ENCODE assay signal across 8 cellular contexts in the genomic region with DNA sequence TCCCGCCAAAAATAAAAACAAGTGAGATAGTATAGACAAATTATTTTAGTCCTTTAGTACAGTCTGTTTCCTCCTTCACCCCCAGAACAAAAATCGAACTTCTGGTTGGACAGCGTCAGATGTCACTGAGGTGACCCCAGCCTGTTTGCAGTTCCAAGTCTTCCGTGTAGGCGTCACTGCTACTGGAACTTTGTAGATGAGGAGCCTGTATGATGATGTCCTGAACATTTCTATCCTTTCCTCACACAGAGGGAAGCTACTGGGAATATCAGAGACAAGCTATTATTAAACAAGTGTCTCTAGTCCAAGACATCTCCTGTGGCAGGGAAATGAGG. TPM values are rescaled to one million over a fixed set of nuclear protein-coding genes. Genes with fewer than 3 reads are reported as not detected.
DNase-seq lines count a peak whose midpoint lies in the region; ATAC-seq and TF ChIP-seq lines count a peak whose summit lies in the region.

No MANE protein-coding gene starts in this region.

- H3K27ac Mint-ChIP-seq in activated CD8-positive, alpha-beta T cell treated with anti-CD3 and anti-CD28 coated beads for 36 hours = peak overlapping the region; percentile 89

- no peak overlapping the region for H3K9ac ChIP-seq in HUES48 (ENCODE audit: low read depth, low read length)
- peak overlapping the region; percentile 86 for H3K9ac ChIP-seq in skeletal muscle satellite cell (ENCODE audit: low read depth, low read length)

- DNase-seq in BE2C (peak; percentile 42), right atrium auricular region (ENCODE audit: low spot score) (no peak)
- no peak for DNase-seq in activated CD8-positive, alpha-beta T cell treated with anti-CD3 and anti-CD28 coated beads for 36 hours

- H3K27me3 ChIP-seq in BE2C (no peaks in the 10 kb centered on the region), HUES48 (ENCODE audit: control insufficient read depth, insufficient read depth, low read length) (no peaks in the 10 kb centered on the region), right atrium auricular region (no peaks in the 10 kb centered on the region), skeletal muscle satellite cell (ENCODE audit: control insufficient read depth, insufficient read depth, low read length) (no peaks in the 10 kb centered on the region)

- H3K27ac ChIP-seq in HUES48 (ENCODE audit: low read depth, low read length) (peak overlapping the region; percentile 95), right atrium auricular region (peak overlapping the region; percentile 98 to 99)

- peak overlapping the region; percentile 81 for H3K4me3 Mint-ChIP-seq in activated CD8-positive, alpha-beta T cell treated with anti-CD3 and anti-CD28 coated beads for 36 hours

- no peaks in the 10 kb centered on the region for H3K27me3 Mint-ChIP-seq in activated CD8-positive, alpha-beta T cell treated with anti-CD3 and anti-CD28 coated beads for 36 hours

- H3K9me3 ChIP-seq in BE2C (no peaks in the 10 kb centered on the region), HUES48 (ENCODE audit: control insufficient read depth, insufficient read depth, low read length) (no peaks in the 10 kb centered on the region), right atrium auricular region (no peaks in the 10 kb centered on the region), skeletal muscle satellite cell (replicated peaks; ENCODE audit: low read length) (no peaks in the 10 kb centered on the region)

- H3K4me2 ChIP-seq in skeletal muscle satellite cell (ENCODE audit: low read length) = peak overlapping the region; percentile 90

- no peaks in the 10 kb centered on the region for H3K9me3 Mint-ChIP-seq in activated CD8-positive, alpha-beta T cell treated with anti-CD3 and anti-CD28 coated beads for 36 hours

- peaks cover 62% of the 10 kb centered on the region for H3K4me1 Mint-ChIP-seq in activated CD8-positive, alpha-beta T cell treated with anti-CD3 and anti-CD28 coated beads for 36 hours (ENCODE audit: low read depth)

- H3K36me3 Mint-ChIP-seq in activated CD8-positive, alpha-beta T cell treated with anti-CD3 and anti-CD28 coated beads for 36 hours (ENCODE audit: low read depth) = peaks cover 15% of the 10 kb centered on the region

- peak overlapping the region; percentile 79 for H3K4me3 ChIP-seq in BE2C (ENCODE audit: low read depth, low read length)
- H3K4me3 ChIP-seq in HUES48 (ENCODE audit: low read depth, low read length) = peak overlapping the region; percentile 87; the same call in 1 of the 2 replicates
- H3K4me3 ChIP-seq in right atrium auricular region = peak overlapping the region; percentile 87 to 91
- H3K4me3 ChIP-seq in skeletal muscle satellite cell (ENCODE audit: low read length) = peak overlapping the region; percentile 84

- peaks cover 20% of the 10 kb centered on the region for H3K4me1 ChIP-seq in BE2C
- peaks cover 30% of the 10 kb centered on the region for H3K4me1 ChIP-seq in HUES48 (ENCODE audit: control insufficient read depth, insufficient read depth, low read length)
- peaks cover 0 to 51% of the 10 kb centered on the region in 2 donors for H3K4me1 ChIP-seq in right atrium auricular region
- peaks cover 37% of the 10 kb centered on the region for H3K4me1 ChIP-seq in skeletal muscle satellite cell (ENCODE audit: control insufficient read depth, insufficient read depth, low read length)

- H3K36me3 ChIP-seq in BE2C (no peaks in the 10 kb centered on the region), HUES48 (ENCODE audit: control insufficient read depth, insufficient read depth, low read length) (peaks cover 9% of the 10 kb centered on the region), right atrium auricular region (no peaks in the 10 kb centered on the region), skeletal muscle satellite cell (ENCODE audit: insufficient read depth, low read length) (peaks cover 2% of the 10 kb centered on the region)

- no peak for ATAC-seq in activated CD8-positive, alpha-beta T cell treated with anti-CD3 and anti-CD28 coated beads for 36 hours
- no peak for ATAC-seq in HG02678 (IDR thresholded peaks at IDR 0.05; ENCODE audit: unreplicated experiment)
- ATAC-seq in GM21381 (IDR thresholded peaks at IDR 0.05; ENCODE audit: unreplicated experiment) = no peak
- ATAC-seq in HG03159 (IDR thresholded peaks at IDR 0.05; ENCODE audit: unreplicated experiment) = no peak

- TF ChIP-seq CTCF in BE2C (IDR thresholded peaks at IDR 0.05; ENCODE audit: low read depth, low read length) (peak; percentile 39), right atrium auricular region (IDR thresholded peaks at IDR 0.05) (no peak)
- TF ChIP-seq CTCF in activated CD8-positive, alpha-beta T cell treated with anti-CD3 and anti-CD28 coated beads for 36 hours (IDR thresholded peaks at IDR 0.05) = no peak

- intact Hi-C loops in activated CD8-positive, alpha-beta T cell treated with anti-CD3 and anti-CD28 coated beads for 36 hours (cut with micrococcal nuclease) = loop anchor here (5.0 kb wide), 1 partner anchor 37 kb away; no protein-coding TSS in a partner anchor

- POLR2A ChIA-PET in activated CD8-positive, alpha-beta T cell treated with anti-CD3 and anti-CD28 coated beads for 36 hours (lab: Charles Lee) = interaction anchor here (1.0 to 12.1 kb wide), 9 partner anchors 8 to 139 kb away, joined by 3 to 230 read pairs (median 3); partner anchors contain the start of genes MRPS23 and SRSF1

- CTCF ChIA-PET in activated CD8-positive, alpha-beta T cell treated with anti-CD3 and anti-CD28 coated beads for 36 hours (lab: Charles Lee) = interaction anchor here (1.2 to 4.1 kb wide), 5 partner anchors 8 to 131 kb away, joined by 3 to 54 read pairs (median 6); no protein-coding TSS in a partner anchor

RNA-seq across cellular contexts. Expression of gene VEZF1, which starts 0.9 kb away (rescaled TPM):
- polyA plus RNA-seq in BE2C (2012; ENCODE audit: insufficient read depth, insufficient read length, low read depth) = 58.5 TPM
- 10 to 100 TPM; 17.9 to 19.6 TPM for total RNA-seq in activated CD8-positive, alpha-beta T cell treated with anti-CD3 and anti-CD28 coated beads for 36 hours
- 10 to 100 TPM; 65.9 to 77.1 TPM for total RNA-seq in right atrium auricular region
- total RNA-seq in skeletal muscle satellite cell (2012; rRNA removed) = 24.6 and 24.9 TPM in 2 replicates

RNA-seq across cellular contexts. Expression of gene SRSF1, which starts 18.1 kb away (rescaled TPM):
- 266 TPM for polyA plus RNA-seq in BE2C (2012; ENCODE audit: insufficient read depth, insufficient read length, low read depth)
- total RNA-seq in activated CD8-positive, alpha-beta T cell treated with anti-CD3 and anti-CD28 coated beads for 36 hours = 100 to 1,000 TPM; 333 to 342 TPM
- 100 to 1,000 TPM in 1 of 2 donors, 10 to 100 TPM in 1; 70.6 to 101 TPM for total RNA-seq in right atrium auricular region
- total RNA-seq in skeletal muscle satellite cell (2012; rRNA removed) = 365 and 445 TPM in 2 replicates

RNA-seq across cellular contexts. Expression of gene CUEDC1, which starts 33.8 kb away (rescaled TPM):
- 19.9 TPM for polyA plus RNA-seq in BE2C (2012; ENCODE audit: insufficient read depth, insufficient read length, low read depth)
- under 1 TPM; 0.29 to 0.40 TPM for total RNA-seq in activated CD8-positive, alpha-beta T cell treated with anti-CD3 and anti-CD28 coated beads for 36 hours
- total RNA-seq in right atrium auricular region = 10 to 100 TPM; 32.5 to 33.3 TPM
- 9.4 and 15.7 TPM in 2 replicates for total RNA-seq in skeletal muscle satellite cell (2012; rRNA removed)

Comparison
In these comparisons a context has a peak if more than half of its experiments do, and no peak if none do; other contexts are left out.
1. RNA of gene CUEDC1, which starts 33.8 kb away (total RNA-seq): 32.5 to 33.3 TPM in right atrium auricular region; 0.29 to 0.40 TPM in activated CD8-positive, alpha-beta T cell treated with anti-CD3 and anti-CD28 coated beads for 36 hours; every median in the first group is over 10 times any median in the second.
2. Peak in every context shown above with its lines, with median percentiles within 50 percentile points of each other: H3K4me3 ChIP-seq.